ENCODE assay signal across 19 cellular contexts in the genomic region with DNA sequence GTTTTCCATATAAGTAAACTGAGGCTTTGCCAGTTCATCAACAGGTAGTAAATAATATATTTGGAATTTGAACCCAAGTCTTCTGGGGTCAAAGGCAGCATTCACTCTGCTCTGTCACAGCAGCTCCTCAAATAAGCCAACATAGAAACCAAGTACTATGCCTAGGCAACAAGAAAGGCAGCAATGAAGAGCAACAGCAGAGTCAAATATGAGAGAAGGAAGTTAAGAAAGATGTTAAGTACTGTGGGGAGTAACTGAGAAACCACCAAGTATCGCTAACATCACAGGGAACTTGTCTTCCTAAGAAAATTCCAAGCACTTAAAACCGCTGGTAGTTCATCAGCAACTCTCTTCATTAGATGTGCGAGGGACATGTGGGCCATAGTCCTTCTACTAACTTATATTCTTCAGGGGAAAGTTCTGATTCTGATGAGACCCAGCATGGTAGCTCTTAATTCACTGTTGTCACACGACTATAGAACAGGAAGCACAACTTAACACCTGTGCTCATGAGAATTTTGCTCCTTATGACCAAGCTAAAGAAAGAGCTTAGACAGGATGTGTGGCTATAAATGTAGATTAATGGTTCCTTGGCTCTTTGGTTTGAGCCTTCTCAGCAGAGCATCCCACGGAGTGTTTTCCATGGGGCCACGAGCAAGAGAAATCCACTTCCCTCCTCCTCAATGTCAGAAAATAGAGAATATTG.
"Had no signal": no experiment of that assay in that cellular context is flagged by ENCODE, and none has a peak within 500 bp of the region (broad histone marks: within the 10 kb centered on the region; RNA-seq: fewer than 3 reads in every experiment).

No MANE protein-coding gene starts in this region.

- H3K9me3 Mint-ChIP-seq: activated B cell treated with CpG ODN at 0.5 μM for 24 hours; activated T-cell treated with anti-CD3 and anti-CD28 coated beads, Interleukin-2, amount 50 U/mL, for 72 hours; brain; nephron had no signal

- H3K36me3 Mint-ChIP-seq: activated naive CD4-positive, alpha-beta T cell treated with anti-CD3 and anti-CD28 coated beads, Interleukin-2, amount 50 U/mL, for 72 hours; brain had no signal

- H3K4me1 Mint-ChIP-seq: activated B cell treated with CpG ODN at 0.5 μM for 24 hours, brain, nephron had no signal

- DNase-seq: activated B cell treated with CpG ODN at 0.5 μM for 24 hours; activated naive CD4-positive, alpha-beta T cell; activated T-cell treated with anti-CD3 and anti-CD28 coated beads for 4 hours; activated T-cell treated with anti-CD3 and anti-CD28 coated beads, Interleukin-2, amount 50 U/mL, for 72 hours; aorta; cerebellar nuclear complex; colonic mucosa; effector CD8-positive, alpha-beta T cell; glutamatergic neuron; islet precursor cell; left ventricle myocardium inferior; right lobe of liver; stimulated activated CD4-positive, alpha-beta T cell treated with anti-CD3 and anti-CD28 coated beads, Interleukin-2, amount 100 ng/mL, for 48 hours; stimulated activated naive CD8-positive, alpha-beta T cell treated with anti-CD3 and anti-CD28 coated beads, Interleukin-15, Interleukin-2, amounts not matched to agents 100 U/mL and 50 U/mL, for 24 hours; testis; transverse colon had no signal

- H3K27me3 Mint-ChIP-seq: activated B cell treated with CpG ODN at 0.5 μM for 24 hours, brain had no signal

- H3K27ac Mint-ChIP-seq: activated B cell treated with CpG ODN at 0.5 μM for 24 hours; activated naive CD4-positive, alpha-beta T cell treated with anti-CD3 and anti-CD28 coated beads, Interleukin-2, amount 50 U/mL, for 72 hours; activated T-cell treated with anti-CD3 and anti-CD28 coated beads, Interleukin-2, amount 50 U/mL, for 72 hours; brain; nephron had no signal

- H3K4me3 Mint-ChIP-seq: activated B cell treated with CpG ODN at 0.5 μM for 24 hours; activated T-cell treated with anti-CD3 and anti-CD28 coated beads, Interleukin-2, amount 50 U/mL, for 72 hours; brain; nephron had no signal

- ATAC-seq: activated naive CD4-positive, alpha-beta T cell treated with anti-CD3 and anti-CD28 coated beads, Interleukin-2, amount 50 U/mL, for 72 hours; activated T-cell treated with anti-CD3 and anti-CD28 coated beads, Interleukin-2, amount 50 U/mL, for 72 hours; right lobe of liver; stimulated activated naive CD8-positive, alpha-beta T cell treated with anti-CD3 and anti-CD28 coated beads, Interleukin-15, Interleukin-2, amounts not matched to agents 100 U/mL and 50 U/mL, for 24 hours had no signal
